Comparison of ENCODE assay signal across 20 cellular contexts in the genomic region with DNA sequence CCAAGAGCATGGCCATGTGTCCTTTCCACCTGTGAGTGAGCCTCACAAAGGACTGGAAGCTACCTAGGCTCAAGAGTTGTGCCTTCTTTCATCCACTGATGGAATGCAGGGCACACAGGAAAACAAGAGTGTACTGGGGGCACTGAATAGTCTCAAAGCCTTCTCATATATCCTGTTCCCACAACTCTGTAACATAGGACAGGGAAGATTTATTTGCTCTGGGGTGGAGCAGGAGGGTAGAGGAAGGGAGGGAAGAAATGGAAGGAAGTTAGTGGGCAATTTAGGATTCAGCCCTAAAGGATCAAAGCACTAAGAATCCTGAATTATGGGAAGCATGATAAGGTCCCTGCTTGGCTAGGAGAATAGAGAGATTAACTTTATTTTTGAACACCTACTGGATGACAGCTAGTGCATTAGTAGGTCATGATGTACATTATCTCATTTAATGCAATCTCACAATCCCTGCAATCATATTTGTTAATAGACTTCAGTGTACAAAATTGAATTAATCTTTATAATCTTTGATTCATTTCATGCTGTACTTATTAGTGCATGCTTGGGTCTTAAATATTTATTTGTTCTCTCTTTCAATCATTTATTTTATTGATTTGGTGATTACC. TPM values are rescaled to one million over a fixed set of nuclear protein-coding genes. Genes with fewer than 3 reads are reported as not detected.
A peak's percentile ranks its signal among the peaks of the same experiment; 100 is the strongest.
DNase-seq lines count a peak whose midpoint lies in the region; ATAC-seq, FAIRE-seq and TF ChIP-seq lines count a peak whose summit lies in the region.
"Had no signal": no experiment of that assay in that cellular context is flagged by ENCODE, and none has a peak within 500 bp of the region (broad histone marks: within the 10 kb centered on the region; RNA-seq: fewer than 3 reads in every experiment).

No MANE protein-coding gene starts in this region.

- H3K4ac ChIP-seq in neuronal stem cell (ENCODE audit: low read length) = no peak overlapping the region

- no peak for ATAC-seq in activated CD8-positive, alpha-beta T cell treated with anti-CD3 and anti-CD28 coated beads, Interleukin-2, amount 10 ng/mL, durations not matched to agents 7 days and 5 days
- ATAC-seq: GM12878, PC-3 had no signal

- H3K18ac ChIP-seq in neuronal stem cell (ENCODE audit: low read length) = no peak overlapping the region

- H3K9ac ChIP-seq in neuronal stem cell (ENCODE audit: low read depth, low read length, poor library complexity) = no peak overlapping the region
- H3K9ac ChIP-seq: GM23248 had no signal

- H3K14ac ChIP-seq in neuronal stem cell (ENCODE audit: low read length) = no peak overlapping the region

- DNase-seq in GM12892 (ENCODE audit: insufficient read length) (no peak), NCI-H69 (lab: John Stamatoyannopoulos, UW) (peak; percentile 52), endothelial cell (ENCODE audit: low spot score) (no peak), neuronal stem cell (ENCODE audit: low spot score) (no peak), GOT3 (lab: John Stamatoyannopoulos, UW) (no peak), adrenal gland (no peak)
- DNase-seq in effector CD4-positive, alpha-beta T cell = no peak
- DNase-seq in activated CD8-positive, alpha-beta T cell treated with anti-CD3 and anti-CD28 coated beads, Interleukin-2, amount 10 ng/mL, durations not matched to agents 7 days and 5 days = no peak
- DNase-seq: COR-L47, DMS53, GM23248, Karpas-422, MM.1S, NCI-H1417, NCI-H2029, NCI-H510A, PC-3 had no signal

- no peak overlapping the region for H4K91ac ChIP-seq in neuronal stem cell (ENCODE audit: low read depth, low read length, poor library complexity)

- no peak overlapping the region for H2BK120ac ChIP-seq in neuronal stem cell (ENCODE audit: low read depth, low read length)

- H3K4me1 Mint-ChIP-seq in endothelial cell (ENCODE audit: unreplicated experiment) = peaks cover 69% of the 10 kb centered on the region
- peaks cover 42% of the 10 kb centered on the region for H3K4me1 Mint-ChIP-seq in activated CD8-positive, alpha-beta T cell treated with anti-CD3 and anti-CD28 coated beads, Interleukin-2, amount 10 ng/mL, durations not matched to agents 7 days and 5 days (ENCODE audit: low read depth)

- no peak for TF ChIP-seq POLR2A in GM12892 (IDR thresholded peaks at IDR 0.05; ENCODE audit: low read depth, low read length)
- no peak for TF ChIP-seq POLR2A in adrenal gland (IDR thresholded peaks at IDR 0.05)

- H3K27me3 Mint-ChIP-seq in endothelial cell (ENCODE audit: unreplicated experiment) = peaks cover 2% of the 10 kb centered on the region
- peaks cover 65% of the 10 kb centered on the region for H3K27me3 Mint-ChIP-seq in activated CD8-positive, alpha-beta T cell treated with anti-CD3 and anti-CD28 coated beads, Interleukin-2, amount 10 ng/mL, durations not matched to agents 7 days and 5 days (ENCODE audit: low read depth)

- intact Hi-C loops in adrenal gland (cut with DNase I) = no loop called here

- no peak overlapping the region for H2AK5ac ChIP-seq in neuronal stem cell (ENCODE audit: low read depth, low read length)

- H3K27me3 ChIP-seq in neuronal stem cell (ENCODE audit: control insufficient read depth in 3 of 3, insufficient read depth in 3 of 3, low read depth in 1 of 3, low read length in 3 of 3) (no peaks in the 10 kb centered on the region), adrenal gland (no peaks in the 10 kb centered on the region)

- peak overlapping the region; percentile 74 for H3K27ac Mint-ChIP-seq in endothelial cell (ENCODE audit: unreplicated experiment)
- H3K27ac Mint-ChIP-seq in activated CD8-positive, alpha-beta T cell treated with anti-CD3 and anti-CD28 coated beads, Interleukin-2, amount 10 ng/mL, durations not matched to agents 7 days and 5 days = no peak overlapping the region

- H3K9me3 Mint-ChIP-seq in endothelial cell (ENCODE audit: unreplicated experiment) = no peaks in the 10 kb centered on the region
- H3K9me3 Mint-ChIP-seq in activated CD8-positive, alpha-beta T cell treated with anti-CD3 and anti-CD28 coated beads, Interleukin-2, amount 10 ng/mL, durations not matched to agents 7 days and 5 days (ENCODE audit: insufficient read depth) = no peaks in the 10 kb centered on the region

- no peaks in the 10 kb centered on the region for H3K79me1 ChIP-seq in neuronal stem cell (ENCODE audit: low read depth, low read length)

- no peak overlapping the region for H4K8ac ChIP-seq in neuronal stem cell (ENCODE audit: low read depth, low read length)

- no peak overlapping the region for H3K23ac ChIP-seq in neuronal stem cell (ENCODE audit: low read depth, low read length, poor library complexity)

- no peak overlapping the region for H3K4me2 ChIP-seq in neuronal stem cell (ENCODE audit: insufficient read depth, low read length, poor library complexity, severe bottlenecking)

- no peak overlapping the region for H2AFZ ChIP-seq in neuronal stem cell (ENCODE audit: low read length)
- H2AFZ ChIP-seq: GM23248 had no signal

- H3K4me3 ChIP-seq in neuronal stem cell (ENCODE audit: low read length in 2 of 2) (no peak overlapping the region), adrenal gland (no peak overlapping the region)
- H3K4me3 ChIP-seq: GM12878, GM23248 had no signal

- H2BK5ac ChIP-seq in neuronal stem cell (ENCODE audit: low read length) = no peak overlapping the region

- H3K9me3 ChIP-seq in neuronal stem cell (replicated peaks in 1 of 2; ENCODE audit: control insufficient read depth in 2 of 2, insufficient read depth in 1 of 2, low read depth in 1 of 2, low read length in 2 of 2) (no peaks in the 10 kb centered on the region), adrenal gland (replicated peaks in 1 of 3) (no peaks in the 10 kb centered on the region)

- H2BK12ac ChIP-seq in neuronal stem cell (ENCODE audit: low read length) = no peak overlapping the region

- no peaks in the 10 kb centered on the region for H3K36me3 Mint-ChIP-seq in endothelial cell (ENCODE audit: low read depth, unreplicated experiment)
- H3K36me3 Mint-ChIP-seq in activated CD8-positive, alpha-beta T cell treated with anti-CD3 and anti-CD28 coated beads, Interleukin-2, amount 10 ng/mL, durations not matched to agents 7 days and 5 days (ENCODE audit: low read depth) = no peaks in the 10 kb centered on the region

- TF ChIP-seq CTCF in endothelial cell (IDR thresholded peaks at IDR 0.05; ENCODE audit: unreplicated experiment) (no peak), adrenal gland (IDR thresholded peaks at IDR 0.05) (no peak)

- peaks cover 25 to 27% of the 10 kb centered on the region in 2 donors for H3K4me1 ChIP-seq in neuronal stem cell (ENCODE audit: control insufficient read depth in 2 of 2, insufficient read depth in 1 of 2, low read depth in 1 of 2, low read length in 2 of 2)
- no peaks in the 10 kb centered on the region for H3K4me1 ChIP-seq in adrenal gland (replicated peaks in 1 of 2)

- CTCF ChIA-PET in activated CD8-positive, alpha-beta T cell treated with anti-CD3 and anti-CD28 coated beads, Interleukin-2, amount 10 ng/mL, durations not matched to agents 7 days and 5 days (lab: Charles Lee) = interaction anchor here (5.6 kb wide), 1 partner anchor 30 kb away, joined by 35 read pairs; no protein-coding TSS in a partner anchor

- H3K27ac ChIP-seq in neuronal stem cell (replicated peaks; ENCODE audit: low read length) = peak overlapping the region; percentile 4
- H3K27ac ChIP-seq in adrenal gland = no peak overlapping the region
- H3K27ac ChIP-seq: C4-2B, GM23248 had no signal

- FAIRE-seq in GM12892 (lab: Jason Lieb, UNC) = peak; percentile 42

- POLR2A ChIA-PET in activated CD8-positive, alpha-beta T cell treated with anti-CD3 and anti-CD28 coated beads, Interleukin-2, amount 10 ng/mL, durations not matched to agents 7 days and 5 days (lab: Charles Lee) = no interaction called here

- peak overlapping the region; percentile 24 for H3K4me3 Mint-ChIP-seq in endothelial cell (ENCODE audit: unreplicated experiment)
- H3K4me3 Mint-ChIP-seq in activated CD8-positive, alpha-beta T cell treated with anti-CD3 and anti-CD28 coated beads, Interleukin-2, amount 10 ng/mL, durations not matched to agents 7 days and 5 days = no peak overlapping the region

- H2BK15ac ChIP-seq in neuronal stem cell (ENCODE audit: low read length) = no peak overlapping the region

- H3K36me3 ChIP-seq in neuronal stem cell (replicated peaks in 1 of 2; ENCODE audit: control insufficient read depth in 2 of 2, insufficient read depth in 2 of 2, low read length in 2 of 2) (no peaks in the 10 kb centered on the region), adrenal gland (replicated peaks in 1 of 2) (no peaks in the 10 kb centered on the region)

RNA-seq across cellular contexts. Expression of gene RGS16, which starts 27.0 kb away (rescaled TPM):
- 41.1 TPM for polyA plus RNA-seq in GM12892 (2012; ENCODE audit: missing spikeins)
- total RNA-seq in endothelial cell (ENCODE audit: unreplicated experiment) (11.8 TPM), adrenal gland (1 to 10 TPM in 6 of 8 donors, under 1 TPM in 2; 0.36 to 7.8 (median 3.2) TPM)
- 17.7 TPM for polyA plus RNA-seq in neuronal stem cell (2013, experiment 1 of 2)
- polyA plus RNA-seq in neuronal stem cell (2013, experiment 2 of 2) = 17.6 TPM
- 1 to 10 TPM; 4.3 to 7.1 (median 5.5) TPM for polyA plus RNA-seq in adrenal gland
- under 1 TPM; 0.63 to 0.66 TPM for total RNA-seq in activated CD8-positive, alpha-beta T cell treated with anti-CD3 and anti-CD28 coated beads, Interleukin-2, amount 10 ng/mL, durations not matched to agents 7 days and 5 days

RNA-seq across cellular contexts. Expression of gene RNASEL, which starts 42.1 kb away (rescaled TPM):
- 5.6 TPM for polyA plus RNA-seq in GM12892 (2012; ENCODE audit: missing spikeins)
- 2.3 TPM for total RNA-seq in endothelial cell (ENCODE audit: unreplicated experiment)
- polyA plus RNA-seq in neuronal stem cell (2013, experiment 1 of 2) = 1.4 TPM
- 1.5 TPM for polyA plus RNA-seq in neuronal stem cell (2013, experiment 2 of 2)
- total RNA-seq in adrenal gland = 10 to 100 TPM in 5 of 8 donors, 1 to 10 TPM in 3; 8.7 to 14.3 (median 11.7) TPM
- 10 to 100 TPM in 1 of 3 donors, 1 to 10 TPM in 2; 3.5 to 16.0 (median 5.7) TPM for polyA plus RNA-seq in adrenal gland
- total RNA-seq in activated CD8-positive, alpha-beta T cell treated with anti-CD3 and anti-CD28 coated beads, Interleukin-2, amount 10 ng/mL, durations not matched to agents 7 days and 5 days = 1 to 10 TPM; 5.7 to 6.0 TPM

RNA-seq across cellular contexts. Expression of gene RGS8, which starts 53.2 kb away (rescaled TPM):
- polyA plus RNA-seq in GM12892 (2012; ENCODE audit: missing spikeins) = 0.08 TPM
- total RNA-seq in endothelial cell (ENCODE audit: unreplicated experiment) = not detected
- polyA plus RNA-seq in neuronal stem cell (2013, experiment 1 of 2) = 0.56 TPM
- 0.50 TPM for polyA plus RNA-seq in neuronal stem cell (2013, experiment 2 of 2)
- total RNA-seq in adrenal gland = 1 to 10 TPM in 5 of 8 donors, under 1 TPM in 3; 0.40 to 4.8 (median 1.2) TPM
- polyA plus RNA-seq in adrenal gland = 10 to 100 TPM in 1 of 3 donors, under 1 TPM in 2; 0.72 to 11.8 (median 0.74) TPM
- total RNA-seq in activated CD8-positive, alpha-beta T cell treated with anti-CD3 and anti-CD28 coated beads, Interleukin-2, amount 10 ng/mL, durations not matched to agents 7 days and 5 days = not detected
- total RNA-seq: GM23248, PC-3, SK-MEL-5 had no signal
- polyA plus RNA-seq: GM23248 had no signal
